Comparison of ENCODE assay signal across 22 cellular contexts in genomic region chr1:245946905-245947304, GRCh38.
A peak's percentile ranks its signal among the peaks of the same experiment; 100 is the strongest.
DNase-seq lines count a peak whose midpoint lies in the region; ATAC-seq, FAIRE-seq and TF ChIP-seq lines count a peak whose summit lies in the region.
"Had no signal": no experiment of that assay in that cellular context is flagged by ENCODE, and none has a peak within 500 bp of the region (broad histone marks: within the 10 kb centered on the region; RNA-seq: fewer than 3 reads in every experiment).

No MANE protein-coding gene starts in this region.

- H3K4me1 Mint-ChIP-seq in nephron (peaks cover 29% of the 10 kb centered on the region), natural killer cell (peaks cover 6 to 21% of the 10 kb centered on the region in 2 donors)

- TF ChIP-seq POLR2A in GM12891 (IDR thresholded peaks at IDR 0.05; ENCODE audit: low read depth, low read length): no peak

- H3K9me3 ChIP-seq in left ventricle myocardium inferior (replicated peaks): peaks cover 16% of the 10 kb centered on the region

- H3K4me3 Mint-ChIP-seq in nephron: peak overlapping the region in 2 of 3 experiments; percentile 36 to 55
- H3K4me3 Mint-ChIP-seq in natural killer cell: no peak overlapping the region
- H3K4me3 Mint-ChIP-seq: activated CD8-positive, alpha-beta T cell treated with anti-CD3 and anti-CD28 coated beads for 36 hours; stimulated activated naive CD8-positive, alpha-beta T cell treated with anti-CD3 and anti-CD28 coated beads, Interleukin-15, Interleukin-2, amounts not matched to agents 100 ng/mL and 50 ng/mL, for 24 hours had no signal

- no peak for DNase-seq in left ventricle myocardium inferior
- no peak for DNase-seq in Right ventricle myocardium inferior (ENCODE audit: missing footprints)
- DNase-seq in fibroblast of pulmonary artery (ENCODE audit: low read depth): peak; percentile 31
- DNase-seq in NCI-H446 treated with DMSO at 0.1 percent for 48 hours (lab: John Stamatoyannopoulos, UW): no peak
- no peak for DNase-seq in GM12891 (ENCODE audit: insufficient read length, low spot score)
- no peak for DNase-seq in natural killer cell
- no peak for DNase-seq in iPS-NIHi7 (ENCODE audit: extremely low spot score)
- DNase-seq: activated CD8-positive, alpha-beta T cell treated with anti-CD3 and anti-CD28 coated beads for 36 hours; activated gamma-delta T cell treated with Interleukin-2 at 50 U/mL for 16 hours; amniotic stem cell; Caco-2; erythroblast; Kasumi-1; NCI-H1092 treated with DMSO at 0.1 percent for 48 hours; NCI-H2029 treated with DMSO at 0.1 percent for 48 hours; NCI-H510A treated with DMSO at 0.1 percent for 48 hours; T-helper 9 cell; transverse colon had no signal

- H3K4me1 ChIP-seq in left ventricle myocardium inferior: no peaks in the 10 kb centered on the region
- H3K4me1 ChIP-seq: Caco-2, transverse colon had no signal

- no peaks in the 10 kb centered on the region for H3K36me3 ChIP-seq in left ventricle myocardium inferior
- H3K36me3 ChIP-seq: transverse colon had no signal

- no peak for FAIRE-seq in GM12891 (lab: Jason Lieb, UNC)
- FAIRE-seq: bronchial epithelial cell had no signal

- no peak for TF ChIP-seq CTCF in left ventricle myocardium inferior (IDR thresholded peaks at IDR 0.05; ENCODE audit: borderline replicate concordance)
- no peak for TF ChIP-seq CTCF in fibroblast of pulmonary artery (IDR thresholded peaks at IDR 0.05; ENCODE audit: low read length, missing control alignments)
- no peak for TF ChIP-seq CTCF in nephron (IDR thresholded peaks at IDR 0.05; ENCODE audit: unreplicated experiment in 3 of 3)
- TF ChIP-seq CTCF in natural killer cell (IDR thresholded peaks at IDR 0.05): no peak

- no peak overlapping the region for H3K27ac ChIP-seq in left ventricle myocardium inferior (replicated peaks)
- H3K27ac ChIP-seq: RWPE1 had no signal

- ATAC-seq in Right ventricle myocardium inferior (no peak), natural killer cell (no peak)
- ATAC-seq: activated CD8-positive, alpha-beta T cell treated with anti-CD3 and anti-CD28 coated beads for 36 hours had no signal

- H3K4me3 ChIP-seq in left ventricle myocardium inferior: peak overlapping the region; percentile 22
- H3K4me3 ChIP-seq in fibroblast of pulmonary artery (replicated peaks; ENCODE audit: low read depth, low read length): no peak overlapping the region
- H3K4me3 ChIP-seq: transverse colon had no signal

- H3K27me3 Mint-ChIP-seq in nephron (ENCODE audit: low read depth) (no peaks in the 10 kb centered on the region), natural killer cell (ENCODE audit: low read depth in 2 of 2) (no peaks in the 10 kb centered on the region)
- H3K27me3 Mint-ChIP-seq: activated CD8-positive, alpha-beta T cell treated with anti-CD3 and anti-CD28 coated beads for 36 hours; stimulated activated naive CD8-positive, alpha-beta T cell treated with anti-CD3 and anti-CD28 coated beads, Interleukin-15, Interleukin-2, amounts not matched to agents 100 ng/mL and 50 ng/mL, for 24 hours had no signal

- H3K9me3 Mint-ChIP-seq in nephron (peaks cover 23% of the 10 kb centered on the region), natural killer cell (no peaks in the 10 kb centered on the region)

- H3K36me3 Mint-ChIP-seq in nephron (ENCODE audit: low read depth): peaks cover 12% of the 10 kb centered on the region
- H3K36me3 Mint-ChIP-seq in natural killer cell: no peaks in the 10 kb centered on the region

- intact Hi-C loops in left ventricle myocardium inferior (cut with micrococcal nuclease): no loop called here
- intact Hi-C loops in Right ventricle myocardium inferior (cut with DNase I): no loop called here
- intact Hi-C loops in natural killer cell (cut with micrococcal nuclease): no loop called here

- H3K27ac Mint-ChIP-seq in nephron: peak overlapping the region; percentile 94 to 97 (median 94)
- H3K27ac Mint-ChIP-seq in natural killer cell: no peak overlapping the region
- H3K27ac Mint-ChIP-seq: activated CD8-positive, alpha-beta T cell treated with anti-CD3 and anti-CD28 coated beads for 36 hours; stimulated activated naive CD8-positive, alpha-beta T cell treated with anti-CD3 and anti-CD28 coated beads, Interleukin-15, Interleukin-2, amounts not matched to agents 100 ng/mL and 50 ng/mL, for 24 hours had no signal

- no peaks in the 10 kb centered on the region for H3K27me3 ChIP-seq in left ventricle myocardium inferior (ENCODE audit: low read depth)
- H3K27me3 ChIP-seq: transverse colon had no signal

TF ChIP-seq in GM12891, 5 proteins besides CTCF, POLR2A, EP300 and RAD21:
- TF ChIP-seq POU2F2 (IDR thresholded peaks at IDR 0.05; ENCODE audit: low read depth, low read length): no peak
- TF ChIP-seq TAF1 (IDR thresholded peaks at IDR 0.05; ENCODE audit: low read depth, low read length): no peak
- no peak for TF ChIP-seq SPI1 (IDR thresholded peaks at IDR 0.05; ENCODE audit: low read depth, low read length)
- TF ChIP-seq PAX5 (IDR thresholded peaks at IDR 0.05; ENCODE audit: insufficient read depth, low read length, severe bottlenecking): no peak
- TF ChIP-seq POLR2AphosphoS5 (IDR thresholded peaks at IDR 0.05; ENCODE audit: low read depth, low read length): no peak

Comparison
In these comparisons a context has a peak if more than half of its experiments do, and no peak if none do; other contexts are left out.
1. H3K27ac Mint-ChIP-seq: peak in nephron (3 of 3); none in natural killer cell (0 of 2).